In genomic region chr2:201383156-201383555, GRCh38 we compare ENCODE assay signal across 28 cellular contexts. TPM values are rescaled to one million over a fixed set of nuclear protein-coding genes. Genes with fewer than 3 reads are reported as not detected.
DNase-seq lines count a peak whose midpoint lies in the region; ATAC-seq, FAIRE-seq and TF ChIP-seq lines count a peak whose summit lies in the region.
"Had no signal": no experiment of that assay in that cellular context is flagged by ENCODE, and none has a peak within 500 bp of the region (broad histone marks: within the 10 kb centered on the region; RNA-seq: fewer than 3 reads in every experiment).

No MANE protein-coding gene starts in this region.

- no peaks in the 10 kb centered on the region for H3K9me3 Mint-ChIP-seq in activated naive CD4-positive, alpha-beta T cell treated with anti-CD3 and anti-CD28 coated beads, Interleukin-2, amount 50 U/mL, for 72 hours
- H3K9me3 Mint-ChIP-seq: natural killer cell treated with Interleukin-12 subunit alpha and Interleukin-12 subunit beta and Interleukin-15 and Interleukin-18, amount 100 ng/mL, for 72 hours had no signal

- no peak overlapping the region for H3K4me3 ChIP-seq in RWPE2 (ENCODE audit: severe bottlenecking)
- H3K4me3 ChIP-seq: HAP-1, lower lobe of right lung, psoas muscle, suprapubic skin, upper lobe of left lung had no signal

- H3K27ac ChIP-seq in RWPE2 (ENCODE audit: poor library complexity, severe bottlenecking) = no peak overlapping the region
- H3K27ac ChIP-seq: lower lobe of right lung, psoas muscle, suprapubic skin, upper lobe of left lung had no signal

- TF ChIP-seq CTCF in RWPE2 (IDR thresholded peaks at IDR 0.05; ENCODE audit: poor library complexity, severe bottlenecking) = no peak

- peaks cover 72% of the 10 kb centered on the region for H3K36me3 ChIP-seq in RWPE2 (ENCODE audit: low read depth)

- no peak for FAIRE-seq in RCC 7860 (lab: Jason Lieb, UNC)
- FAIRE-seq: GM12891 had no signal

- peaks cover 17 to 30% of the 10 kb centered on the region in 2 donors for H3K36me3 Mint-ChIP-seq in activated naive CD4-positive, alpha-beta T cell treated with anti-CD3 and anti-CD28 coated beads, Interleukin-2, amount 50 U/mL, for 72 hours

- ATAC-seq in RWPE2 (ENCODE audit: low read depth) (peak; percentile 70), left lobe of liver (peak; percentile 33)
- no peak for ATAC-seq in activated naive CD4-positive, alpha-beta T cell treated with anti-CD3 and anti-CD28 coated beads, Interleukin-2, amount 50 U/mL, for 72 hours
- ATAC-seq: activated CD4-positive, CD25-positive, alpha-beta regulatory T cell treated with anti-CD3 and anti-CD28 coated beads, Interleukin-2, amount 50 U/mL, for 24 hours; lower lobe of right lung; natural killer cell treated with Interleukin-12 subunit alpha and Interleukin-12 subunit beta and Interleukin-15 and Interleukin-18, amount 100 ng/mL, for 72 hours; psoas muscle; SK-N-SH treated with all-trans-retinoic acid at 6 μM for 48 hours; T-helper 17 cell had no signal

- no peak for TF ChIP-seq POLR2A in erythroblast (IDR thresholded peaks at IDR 0.05; ENCODE audit: low read length)

- no peak overlapping the region for H3K27ac Mint-ChIP-seq in activated naive CD4-positive, alpha-beta T cell treated with anti-CD3 and anti-CD28 coated beads, Interleukin-2, amount 50 U/mL, for 72 hours
- H3K27ac Mint-ChIP-seq: natural killer cell treated with Interleukin-12 subunit alpha and Interleukin-12 subunit beta and Interleukin-15 and Interleukin-18, amount 100 ng/mL, for 72 hours; T-helper 17 cell had no signal

- no peaks in the 10 kb centered on the region for H3K4me1 ChIP-seq in RWPE2 (ENCODE audit: insufficient read depth, poor library complexity, severe bottlenecking)
- H3K4me1 ChIP-seq: lower lobe of right lung, psoas muscle, suprapubic skin, upper lobe of left lung had no signal

- peak; percentile 23 for DNase-seq in HPDE6-E6E7 (ENCODE audit: extremely low spot score)
- DNase-seq in RWPE2 (ENCODE audit: low spot score) = no peak
- DNase-seq in erythroblast (lab: John Stamatoyannopoulos, UW) = peak; percentile 79 to 83
- DNase-seq in left lobe of liver (ENCODE audit: low spot score) = no peak
- no peak for DNase-seq in activated naive CD4-positive, alpha-beta T cell treated with anti-CD3 and anti-CD28 coated beads, Interleukin-2, amount 50 U/mL, for 72 hours (ENCODE audit: low spot score in 2 of 2)
- DNase-seq in RCC 7860 (ENCODE audit: low spot score) = no peak
- no peak for DNase-seq in stimulated activated CD4-positive, alpha-beta T cell treated with anti-CD3 and anti-CD28 coated beads, Interleukin-4, amount 100 ng/mL, for 24 hours
- no peak for DNase-seq in DMS153 (lab: John Stamatoyannopoulos, UW)
- DNase-seq: ACHN; activated CD4-positive, alpha-beta T cell treated with anti-CD3 and anti-CD28 coated beads, Interleukin-2, amount 50 U/mL, for 48 hours; activated CD8-positive, alpha-beta memory T cell treated with anti-CD3 and anti-CD28 coated beads, Interleukin-2, amount 50 U/mL, for 4 hours; activated naive CD4-positive, alpha-beta T cell treated with Interleukin-2 at 50 U/mL for 16 hours; lower lobe of right lung; NCI-H1105; NCI-H1930; NCI-H2171 treated with DMSO at 0.1 percent for 48 hours; NCI-H510A treated with DMSO at 0.1 percent for 48 hours; occipital lobe; psoas muscle; stimulated activated naive CD4-positive, alpha-beta T cell; T-helper 17 cell; upper lobe of left lung had no signal

- no peaks in the 10 kb centered on the region for H3K27me3 ChIP-seq in RWPE2 (ENCODE audit: insufficient read depth, poor library complexity, severe bottlenecking)
- H3K27me3 ChIP-seq: suprapubic skin, upper lobe of left lung had no signal

- no peaks in the 10 kb centered on the region for H3K9me3 ChIP-seq in RWPE2 (ENCODE audit: severe bottlenecking)
- H3K9me3 ChIP-seq: HAP-1, lower lobe of right lung, psoas muscle, suprapubic skin, upper lobe of left lung had no signal

RNA-seq across cellular contexts. Expression of gene FLACC1, which starts 26.0 kb away (rescaled TPM):
- 0.55 TPM for total RNA-seq in left lobe of liver
- 1 to 10 TPM in 1 of 2 donors, under 1 TPM in 1; 0.43 to 1.0 TPM for total RNA-seq in activated naive CD4-positive, alpha-beta T cell treated with anti-CD3 and anti-CD28 coated beads, Interleukin-2, amount 50 U/mL, for 72 hours

Comparison
In these comparisons a context has a peak if more than half of its experiments do, and no peak if none do; other contexts are left out.
1. DNase-seq: peak in HPDE6-E6E7 (single experiment) and erythroblast (2 of 2); none in RWPE2 (single experiment), left lobe of liver (single experiment), activated naive CD4-positive, alpha-beta T cell treated with anti-CD3 and anti-CD28 coated beads, Interleukin-2, amount 50 U/mL, for 72 hours (0 of 2), RCC 7860 (single experiment), stimulated activated CD4-positive, alpha-beta T cell treated with anti-CD3 and anti-CD28 coated beads, Interleukin-4, amount 100 ng/mL, for 24 hours (single experiment) and DMS153 (single experiment).
2. ATAC-seq: peak in RWPE2 (single experiment) and left lobe of liver (single experiment); none in activated naive CD4-positive, alpha-beta T cell treated with anti-CD3 and anti-CD28 coated beads, Interleukin-2, amount 50 U/mL, for 72 hours (0 of 2).